ENCODE assay signal across 9 cellular contexts in genomic region chr2:216081012-216081411, GRCh38. TPM values are rescaled to one million over a fixed set of nuclear protein-coding genes. Genes with fewer than 3 reads are reported as not detected.
DNase-seq lines count a peak whose midpoint lies in the region; ATAC-seq, FAIRE-seq and TF ChIP-seq lines count a peak whose summit lies in the region.
"Had no signal": no experiment of that assay in that cellular context is flagged by ENCODE, and none has a peak within 500 bp of the region (broad histone marks: within the 10 kb centered on the region; RNA-seq: fewer than 3 reads in every experiment).

No MANE protein-coding gene starts in this region.

- ATAC-seq in HCT116, result peak; percentile 7
- no peak for ATAC-seq in right cardiac atrium

- CTCF ChIA-PET in HCT116 (lab: Charles Lee), result interaction anchor here (0.8 to 1.3 kb wide), 4 partner anchors 11 to 58 kb away, joined by 3 to 6 read pairs (median 4); partner anchors contain the start of gene XRCC5

- H3K4me3 ChIP-seq in HCT116 (replicated peaks in 1 of 2; ENCODE audit: low read depth in 1 of 2, low read length in 2 of 2) (peak overlapping the region; percentile 74 to 76), right cardiac atrium (ENCODE audit: low read length) (peak overlapping the region; percentile 58), spleen (peak overlapping the region; percentile 52 to 87 (median 71))

- no peak for TF ChIP-seq CTCF in HCT116 (IDR thresholded peaks at IDR 0.05 in 2 of 3, conservative IDR thresholded peaks at IDR 0.05 in 1 of 3; ENCODE audit: borderline replicate concordance in 1 of 3, insufficient read depth in 1 of 3, low read depth in 2 of 3, low read length in 2 of 3)
- TF ChIP-seq CTCF in VCaP (conservative IDR thresholded peaks at IDR 0.05), result no peak
- TF ChIP-seq CTCF in spleen (IDR thresholded peaks at IDR 0.05 in 8 of 11, conservative IDR thresholded peaks at IDR 0.05 in 3 of 11), result no peak

- no peaks in the 10 kb centered on the region for H3K9me3 ChIP-seq in HCT116 (ENCODE audit: control insufficient read depth in 1 of 2, insufficient read depth in 1 of 2, low read depth in 1 of 2, low read length in 2 of 2)
- H3K9me3 ChIP-seq in right cardiac atrium (ENCODE audit: control insufficient read depth, low read length), result no peaks in the 10 kb centered on the region
- H3K9me3 ChIP-seq in spleen, result no peaks in the 10 kb centered on the region

- no peaks in the 10 kb centered on the region for H3K9me2 ChIP-seq in HCT116 (ENCODE audit: insufficient read depth)

- DNase-seq in HCT116 (ENCODE audit: low read depth, low spot score) (no peak), right cardiac atrium (no peak), spleen (no peak), NAMALWA (ENCODE audit: low spot score) (no peak), DMS114 treated with DMSO at 0.1 percent for 48 hours (lab: John Stamatoyannopoulos, UW; ENCODE audit: unreplicated experiment) (no peak), urothelium cell line (ENCODE audit: low spot score) (no peak)
- DNase-seq in stimulated activated CD4-positive, alpha-beta T cell treated with anti-CD3 and anti-CD28 coated beads, Interleukin-15, amount 100 ng/mL, for 24 hours, result no peak

- intact Hi-C loops in HCT116 (cut with micrococcal nuclease) (no loop called here), right cardiac atrium (cut with DNase I) (no loop called here), spleen (cut with DNase I; ENCODE audit: low total_unique reads) (no loop called here)

- peak overlapping the region; percentile 29 for H2AFZ ChIP-seq in HCT116 (ENCODE audit: low read depth, low read length, poor library complexity, severe bottlenecking)

- no peak for FAIRE-seq in urothelium cell line (lab: Jason Lieb, UNC)
- FAIRE-seq: islet of Langerhans had no signal

- no peaks in the 10 kb centered on the region; the same call in 1 of the 2 replicates for H3K79me2 ChIP-seq in HCT116 (ENCODE audit: insufficient read depth, low read length)

- no peaks in the 10 kb centered on the region for H3K27me3 ChIP-seq in HCT116 (ENCODE audit: insufficient read depth, low read length)
- H3K27me3 ChIP-seq in right cardiac atrium (ENCODE audit: control insufficient read depth, insufficient read depth), result no peaks in the 10 kb centered on the region
- no peaks in the 10 kb centered on the region for H3K27me3 ChIP-seq in spleen (replicated peaks in 1 of 7)

- H4K20me1 ChIP-seq in HCT116 (ENCODE audit: insufficient read depth), result no peaks in the 10 kb centered on the region

- RAD21 ChIA-PET in HCT116 (lab: Charles Lee; ENCODE audit: low non-redundant PET in 1 of 2, low total read pairs in 2 of 2, uncharacterized antibody in 2 of 2, unreplicated experiment in 2 of 2), result no interaction called here

- peak overlapping the region; percentile 66 for H3K9ac ChIP-seq in HCT116 (ENCODE audit: low read length)

- no TSS peak for BruUV-seq in HCT116 (replicated peaks; lab: Mats Ljungman, UMichigan)

- no peak for TF ChIP-seq RAD21 in HCT116 (IDR thresholded peaks at IDR 0.05; ENCODE audit: low read depth)

- H3K4me2 ChIP-seq in HCT116 (ENCODE audit: low read length), result peak overlapping the region; percentile 88

- H3K27ac ChIP-seq in HCT116 (ENCODE audit: low read depth, low read length) (peak overlapping the region; percentile 16; the same call in 1 of the 2 replicates), VCaP (peak overlapping the region; percentile 84), right cardiac atrium (ENCODE audit: low read length) (no peak overlapping the region), spleen (peak overlapping the region; percentile 44 to 86 (median 76))

- 31% methylated on average over 1 of the region's 1 CpG for WGBS in right cardiac atrium
- WGBS in spleen, 5 donors, result 15 to 45% (median 29%) methylated on average over 1 of the region's 1 CpG

- H3K4me1 ChIP-seq in HCT116 (ENCODE audit: control insufficient read depth in 1 of 2, insufficient read depth in 2 of 2, low read length in 2 of 2) (peaks cover 4 to 13% of the 10 kb centered on the region in 2 experiments; a peak in 3 of 4 replicates), right cardiac atrium (ENCODE audit: control insufficient read depth, insufficient read depth, low read length) (no peaks in the 10 kb centered on the region), spleen (peaks cover 17 to 84% (median 57%) of the 10 kb centered on the region in 6 donors)

- POLR2A ChIA-PET in HCT116 (lab: Charles Lee), result interaction anchor here (0.8 to 1.3 kb wide), 3 partner anchors 11 to 29 kb away, joined by 3 to 4 read pairs (median 4); partner anchors contain the start of gene XRCC5

- H3K36me3 ChIP-seq in HCT116 (ENCODE audit: control insufficient read depth in 1 of 2, insufficient read depth in 2 of 2, low read length in 2 of 2) (no peaks in the 10 kb centered on the region), spleen (peaks cover 0 to 5% (median 0%) of the 10 kb centered on the region in 6 donors)

- no peak for TF ChIP-seq POLR2A in HCT116 (IDR thresholded peaks at IDR 0.05; ENCODE audit: borderline replicate concordance, extremely low read depth, insufficient read depth, insufficient read length)
- no peak for TF ChIP-seq POLR2A in spleen (IDR thresholded peaks at IDR 0.05)

TF ChIP-seq in HCT116, 20 proteins besides CTCF, POLR2A, EP300 and RAD21 (continues in another document):
- no peak for TF ChIP-seq ATF3 (IDR thresholded peaks at IDR 0.05)
- no peak for TF ChIP-seq ZFX (IDR thresholded peaks at IDR 0.05)
- no peak for TF ChIP-seq SP1 (IDR thresholded peaks at IDR 0.05; ENCODE audit: low read depth)
- TF ChIP-seq FOSL1 (IDR thresholded peaks at IDR 0.05; ENCODE audit: low read depth), result no peak
- no peak for TF ChIP-seq CBX3 (IDR thresholded peaks at IDR 0.05; ENCODE audit: low read depth)
- TF ChIP-seq SIN3A (IDR thresholded peaks at IDR 0.05; ENCODE audit: low read depth), result no peak
- TF ChIP-seq MAX (IDR thresholded peaks at IDR 0.05), result no peak
- TF ChIP-seq ZNF274 (IDR thresholded peaks at IDR 0.05; ENCODE audit: low read depth, low read length), result no peak
- no peak for TF ChIP-seq EZH2 (IDR thresholded peaks at IDR 0.05)
- no peak for TF ChIP-seq SRF (IDR thresholded peaks at IDR 0.05; ENCODE audit: low read depth)
- no peak for TF ChIP-seq POLR2AphosphoS5 (IDR thresholded peaks at IDR 0.05; ENCODE audit: low read depth, low read length)
- TF ChIP-seq ZBTB33 (IDR thresholded peaks at IDR 0.05; ENCODE audit: extremely low read depth, insufficient replicate concordance, low read length), result no peak
- TF ChIP-seq YY1 (IDR thresholded peaks at IDR 0.05; ENCODE audit: extremely low read depth, insufficient replicate concordance, low read depth, low read length), result no peak

RNA-seq across cellular contexts. Expression of gene PECR, which starts 0.6 kb away (rescaled TPM):
- 16.3 TPM for total RNA-seq in HCT116 (2021; ENCODE audit: unreplicated experiment)
- 9.1 and 9.2 TPM in 2 replicates for polyA plus RNA-seq in HCT116 (2012)
- total RNA-seq in right cardiac atrium, result 1 to 10 TPM; 2.9 to 7.9 (median 6.0) TPM
- polyA plus RNA-seq in right cardiac atrium, result 5.1 TPM
- 10 to 100 TPM in 5 of 7 donors, 1 to 10 TPM in 2; 6.9 to 16.9 (median 12.9) TPM for total RNA-seq in spleen
- polyA plus RNA-seq in spleen, result 1 to 10 TPM; 5.0 to 6.2 (median 5.1) TPM

RNA-seq across cellular contexts. Expression of gene TMEM169, which starts 0.7 kb away (rescaled TPM):
- total RNA-seq in HCT116 (2021; ENCODE audit: unreplicated experiment) (0.42 TPM), right cardiac atrium (under 1 TPM in 3 of 4 donors, not detected in 1; 0.17 to 0.42 (median 0.32) TPM), spleen (1 to 10 TPM in 3 of 7 donors, under 1 TPM in 4; 0.57 to 1.3 (median 0.94) TPM)
- polyA plus RNA-seq in HCT116 (2012), result 0.20 TPM in 2 replicates
- polyA plus RNA-seq in right cardiac atrium (0.14 TPM), spleen (under 1 TPM; 0.19 to 0.35 (median 0.24) TPM)

RNA-seq across cellular contexts. Expression of gene XRCC5, which starts 28.1 kb away (rescaled TPM):
- total RNA-seq in HCT116 (2021; ENCODE audit: unreplicated experiment) (424 TPM), right cardiac atrium (100 to 1,000 TPM; 121 to 145 (median 129) TPM), spleen (100 to 1,000 TPM; 146 to 252 (median 211) TPM)
- 265 and 266 TPM in 2 replicates for polyA plus RNA-seq in HCT116 (2012)
- polyA plus RNA-seq in right cardiac atrium (57.7 TPM), spleen (10 to 100 TPM; 63.5 to 81.8 (median 77.4) TPM)
